In genomic region chr5:167580608-167581007, GRCh38 we compare ENCODE assay signal across 9 cellular contexts.
"Had no signal": no experiment of that assay in that cellular context is flagged by ENCODE, and none has a peak within 500 bp of the region (broad histone marks: within the 10 kb centered on the region; RNA-seq: fewer than 3 reads in every experiment).

No MANE protein-coding gene starts in this region.

- H3K4me3 ChIP-seq: GM23338, K562 had no signal

- H3K4me2 ChIP-seq: GM23338 had no signal

- H2AFZ ChIP-seq: GM23338 had no signal

- DNase-seq: H9, HCEC 1CT, IMR-90, KG1 had no signal

- FAIRE-seq: H1, H54, HTR-8/SVneo, K562 had no signal
